In genomic region chr9:110192531-110193326, GRCh38 we compare ENCODE assay signal across 1 cellular context.
TF ChIP-seq lines count a peak whose summit lies in the region.

No MANE protein-coding gene starts in this region.

TF ChIP-seq in A549, 52 proteins besides CTCF, POLR2A, EP300 and RAD21 (continued from another document):
- TF ChIP-seq, protein P1, sequence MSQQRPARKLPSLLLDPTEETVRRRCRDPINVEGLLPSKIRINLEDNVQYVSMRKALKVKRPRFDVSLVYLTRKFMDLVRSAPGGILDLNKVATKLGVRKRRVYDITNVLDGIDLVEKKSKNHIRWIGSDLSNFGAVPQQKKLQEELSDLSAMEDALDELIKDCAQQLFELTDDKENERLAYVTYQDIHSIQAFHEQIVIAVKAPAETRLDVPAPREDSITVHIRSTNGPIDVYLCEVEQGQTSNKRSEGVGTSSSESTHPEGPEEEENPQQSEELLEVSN (IDR thresholded peaks at IDR 0.05; ENCODE audit: borderline replicate concordance, low read depth), result no peak
- TF ChIP-seq PHF8 (IDR thresholded peaks at IDR 0.05; ENCODE audit: borderline replicate concordance, low read depth) (no peak), BHLHE40 (IDR thresholded peaks at IDR 0.05; ENCODE audit: low read depth, low read length) (no peak), EHMT2 (IDR thresholded peaks at IDR 0.05; ENCODE audit: low read depth) (no peak), ZSCAN20 (CRISPR knock-in tag; IDR thresholded peaks at IDR 0.05) (no peak), ZC3H11A (IDR thresholded peaks at IDR 0.05) (no peak), HOXB13 (CRISPR knock-in tag; IDR thresholded peaks at IDR 0.05; ENCODE audit: low read depth) (no peak), FOSL2 (IDR thresholded peaks at IDR 0.05) (no peak), FOSL2 (CRISPR knock-in tag; IDR thresholded peaks at IDR 0.05) (no peak), ZFP36 (IDR thresholded peaks at IDR 0.05; ENCODE audit: borderline replicate concordance, partially characterized antibody) (no peak), NR3C1 (IDR thresholded peaks at IDR 0.05) (no peak)
